Comparison of ENCODE assay signal across 1 cellular context in genomic region chr7:1867861-1868260, GRCh38.
TF ChIP-seq lines count a peak whose summit lies in the region.

No MANE protein-coding gene starts in this region.

TF ChIP-seq in HCT116, 20 proteins besides CTCF, POLR2A, EP300 and RAD21:
- TF ChIP-seq TCF7L2 (IDR thresholded peaks at IDR 0.05; ENCODE audit: borderline replicate concordance, extremely low read depth, insufficient read depth, insufficient read length) (no peak), YY1 (IDR thresholded peaks at IDR 0.05; ENCODE audit: extremely low read depth, insufficient replicate concordance, low read depth, low read length) (no peak), CBX3 (IDR thresholded peaks at IDR 0.05; ENCODE audit: low read depth) (no peak), ZFX (IDR thresholded peaks at IDR 0.05) (no peak), SIN3A (IDR thresholded peaks at IDR 0.05; ENCODE audit: low read depth) (no peak), ELF1 (IDR thresholded peaks at IDR 0.05; ENCODE audit: borderline replicate concordance, low read depth) (no peak), CEBPB (IDR thresholded peaks at IDR 0.05; ENCODE audit: low read depth) (no peak)
